Comparison of ENCODE assay signal across 20 cellular contexts in genomic region chr3:173531602-173532001, GRCh38.
"Had no signal": no experiment of that assay in that cellular context is flagged by ENCODE, and none has a peak within 500 bp of the region (broad histone marks: within the 10 kb centered on the region; RNA-seq: fewer than 3 reads in every experiment).

No MANE protein-coding gene starts in this region.

- DNase-seq: cortex of kidney; foreskin fibroblast; gastrocnemius medialis; head of caudate nucleus; left cardiac atrium; left lung; mesenchymal stem cell; naive thymus-derived CD4-positive, alpha-beta T cell; nucleus accumbens; stimulated activated CD4-positive, alpha-beta T cell treated with anti-CD3 and anti-CD28 coated beads, Interleukin-12 subunit alpha, Interleukin-12 subunit beta, amount 100 ng/mL, for 4 hours; stimulated activated CD4-positive, alpha-beta T cell treated with anti-CD3 and anti-CD28 coated beads, Interleukin-1b, Interleukin-23, amount 100 ng/mL, for 48 hours; stimulated activated CD4-positive, alpha-beta T cell treated with anti-CD3 and anti-CD28 coated beads, Interleukin-4, amount 100 ng/mL, for 1 hour; stimulated activated naive CD4-positive, alpha-beta T cell treated with Interleukin-2 at 50 U/mL for 16 hours; stomach; thyroid gland had no signal

- H3K27ac Mint-ChIP-seq: mesothelial cell of epicardium; naive thymus-derived CD4-positive, alpha-beta T cell; nephron; stimulated activated effector memory CD8-positive, alpha-beta T cell treated with anti-CD3 and anti-CD28 coated beads, Interleukin-12 subunit alpha, Interleukin-12 subunit beta, amount 100 ng/mL, for 72 hours; type B pancreatic cell had no signal

- H3K27me3 Mint-ChIP-seq: naive thymus-derived CD4-positive, alpha-beta T cell had no signal

- H3K36me3 Mint-ChIP-seq: stimulated activated effector memory CD8-positive, alpha-beta T cell treated with anti-CD3 and anti-CD28 coated beads, Interleukin-12 subunit alpha, Interleukin-12 subunit beta, amount 100 ng/mL, for 72 hours; type B pancreatic cell had no signal

- ATAC-seq: gastrocnemius medialis; left cardiac atrium; left lung; naive thymus-derived CD4-positive, alpha-beta T cell; sciatic nerve; stimulated activated effector memory CD8-positive, alpha-beta T cell treated with anti-CD3 and anti-CD28 coated beads, Interleukin-12 subunit alpha, Interleukin-12 subunit beta, amount 100 ng/mL, for 72 hours had no signal

- H3K4me3 Mint-ChIP-seq: mesothelial cell of epicardium; naive thymus-derived CD4-positive, alpha-beta T cell; nephron; stimulated activated effector memory CD8-positive, alpha-beta T cell treated with anti-CD3 and anti-CD28 coated beads, Interleukin-12 subunit alpha, Interleukin-12 subunit beta, amount 100 ng/mL, for 72 hours; type B pancreatic cell had no signal

- H3K4me1 Mint-ChIP-seq: naive thymus-derived CD4-positive, alpha-beta T cell; nephron; stimulated activated effector memory CD8-positive, alpha-beta T cell treated with anti-CD3 and anti-CD28 coated beads, Interleukin-12 subunit alpha, Interleukin-12 subunit beta, amount 100 ng/mL, for 72 hours had no signal
